Comparison of ENCODE assay signal across 1 cellular context in the genomic region with DNA sequence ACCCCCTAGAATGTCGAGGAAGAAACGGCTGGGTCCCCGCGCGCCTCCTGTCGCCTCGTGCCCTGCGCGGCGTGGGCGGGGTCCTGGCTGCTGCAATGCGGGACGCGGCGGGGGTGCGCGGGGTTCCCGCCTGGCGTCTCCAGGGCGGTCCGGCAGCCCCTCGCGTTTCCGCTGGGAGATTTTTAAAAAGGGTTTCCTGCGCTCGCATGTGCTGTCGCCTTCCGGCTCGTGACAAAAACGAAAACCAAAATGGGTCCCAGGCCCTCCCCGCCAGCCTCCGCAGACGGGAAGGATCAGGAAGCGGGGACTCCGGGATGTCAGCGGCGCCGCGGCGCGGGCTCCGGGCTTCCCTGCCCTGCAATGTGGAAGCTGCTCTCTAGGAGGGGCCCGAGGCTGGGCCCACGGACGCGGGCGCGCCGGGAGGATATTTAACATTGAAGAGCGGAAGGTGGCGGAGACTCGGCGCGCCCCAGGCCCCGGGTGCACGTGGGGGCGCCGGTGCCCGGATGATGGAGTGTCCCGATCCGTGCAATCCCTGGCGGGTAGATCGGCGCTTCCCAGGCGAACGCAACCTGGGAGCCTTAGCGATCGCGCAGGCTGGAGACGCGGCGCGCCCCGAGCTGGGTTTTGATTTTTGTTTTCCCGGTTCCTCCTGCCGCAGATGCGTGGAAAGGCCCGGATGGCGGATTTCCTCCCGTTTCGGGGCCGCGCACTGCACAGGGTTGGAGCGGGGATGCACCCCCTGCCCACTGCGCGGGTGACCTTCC.
TF ChIP-seq lines count a peak whose summit lies in the region.

No MANE protein-coding gene starts in this region.

TF ChIP-seq in GM12878, 131 proteins besides CTCF, POLR2A, EP300 and RAD21 (continued from another document and continues in another):
- TF ChIP-seq MLLT1 (IDR thresholded peaks at IDR 0.05) (peak; percentile 32; the same call in 1 of the 2 replicates), SPI1 (IDR thresholded peaks at IDR 0.05; ENCODE audit: borderline replicate concordance, insufficient read depth, low read depth, low read length) (no peak), SIN3A (IDR thresholded peaks at IDR 0.05; ENCODE audit: low read depth, low read length) (peak; percentile 25; the same call in 1 of the 2 replicates), NFYA (IDR thresholded peaks at IDR 0.05; ENCODE audit: borderline replicate concordance, low read depth, low read length) (no peak), ZBTB40 (IDR thresholded peaks at IDR 0.05; ENCODE audit: borderline replicate concordance) (peak; percentile 61; the same call in 1 of the 2 replicates), EGR1 (IDR thresholded peaks at IDR 0.05; ENCODE audit: borderline replicate concordance in 1 of 2, low read depth in 2 of 2, low read length in 2 of 2) (peak in 1 of 2 experiments; percentile 60; a peak in 1 of 3 replicates), TCF3 (IDR thresholded peaks at IDR 0.05; ENCODE audit: borderline replicate concordance, insufficient read depth, low read depth, low read length) (0 out of 2 replicates have a peak, but pooled peaks have one; percentile 13), CREB1 (IDR thresholded peaks at IDR 0.05; ENCODE audit: low read depth) (peak; percentile 52), NFXL1 (IDR thresholded peaks at IDR 0.05; ENCODE audit: borderline replicate concordance) (no peak), YY1 (IDR thresholded peaks at IDR 0.05; ENCODE audit: low read depth, low read length) (peak; percentile 85), IKZF2 (IDR thresholded peaks at IDR 0.05) (peak; percentile 39 to 55; a peak in 3 of 4 replicates), MYC (IDR thresholded peaks at IDR 0.05; ENCODE audit: insufficient read depth, insufficient read length, insufficient replicate concordance, low read length, severe bottlenecking) (peak; percentile 26), LARP7 (IDR thresholded peaks at IDR 0.05) (peak; percentile 14; the same call in 1 of the 2 replicates), IKZF1 (conservative IDR thresholded peaks at IDR 0.05) (peak; percentile 70; the same call in 1 of the 2 replicates), EED (IDR thresholded peaks at IDR 0.05; ENCODE audit: low read depth) (peak; percentile 30; the same call in 1 of the 2 replicates), BACH1 (IDR thresholded peaks at IDR 0.05; ENCODE audit: borderline replicate concordance) (0 out of 2 replicates have a peak, but pooled peaks have one; percentile 21), ESRRA (IDR thresholded peaks at IDR 0.05; ENCODE audit: low read length) (peak; percentile 86; the same call in 1 of the 2 replicates), FOXK2 (IDR thresholded peaks at IDR 0.05) (no peak), RFX5 (IDR thresholded peaks at IDR 0.05; ENCODE audit: low read depth, low read length) (no peak), NR2F1 (conservative IDR thresholded peaks at IDR 0.05) (peak; percentile 37; the same call in 1 of the 2 replicates), STAT1 (conservative IDR thresholded peaks at IDR 0.05) (no peak), MTA3 (IDR thresholded peaks at IDR 0.05; ENCODE audit: borderline replicate concordance, low read length) (no peak), CUX1 (IDR thresholded peaks at IDR 0.05; ENCODE audit: insufficient replicate concordance, low read depth, low read length) (no peak)
- TF ChIP-seq, protein P1, sequence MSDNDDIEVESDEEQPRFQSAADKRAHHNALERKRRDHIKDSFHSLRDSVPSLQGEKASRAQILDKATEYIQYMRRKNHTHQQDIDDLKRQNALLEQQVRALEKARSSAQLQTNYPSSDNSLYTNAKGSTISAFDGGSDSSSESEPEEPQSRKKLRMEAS (IDR thresholded peaks at IDR 0.05; ENCODE audit: low read depth, low read length): peak; percentile 29; the same call in 1 of the 2 replicates
- TF ChIP-seq, protein P2, sequence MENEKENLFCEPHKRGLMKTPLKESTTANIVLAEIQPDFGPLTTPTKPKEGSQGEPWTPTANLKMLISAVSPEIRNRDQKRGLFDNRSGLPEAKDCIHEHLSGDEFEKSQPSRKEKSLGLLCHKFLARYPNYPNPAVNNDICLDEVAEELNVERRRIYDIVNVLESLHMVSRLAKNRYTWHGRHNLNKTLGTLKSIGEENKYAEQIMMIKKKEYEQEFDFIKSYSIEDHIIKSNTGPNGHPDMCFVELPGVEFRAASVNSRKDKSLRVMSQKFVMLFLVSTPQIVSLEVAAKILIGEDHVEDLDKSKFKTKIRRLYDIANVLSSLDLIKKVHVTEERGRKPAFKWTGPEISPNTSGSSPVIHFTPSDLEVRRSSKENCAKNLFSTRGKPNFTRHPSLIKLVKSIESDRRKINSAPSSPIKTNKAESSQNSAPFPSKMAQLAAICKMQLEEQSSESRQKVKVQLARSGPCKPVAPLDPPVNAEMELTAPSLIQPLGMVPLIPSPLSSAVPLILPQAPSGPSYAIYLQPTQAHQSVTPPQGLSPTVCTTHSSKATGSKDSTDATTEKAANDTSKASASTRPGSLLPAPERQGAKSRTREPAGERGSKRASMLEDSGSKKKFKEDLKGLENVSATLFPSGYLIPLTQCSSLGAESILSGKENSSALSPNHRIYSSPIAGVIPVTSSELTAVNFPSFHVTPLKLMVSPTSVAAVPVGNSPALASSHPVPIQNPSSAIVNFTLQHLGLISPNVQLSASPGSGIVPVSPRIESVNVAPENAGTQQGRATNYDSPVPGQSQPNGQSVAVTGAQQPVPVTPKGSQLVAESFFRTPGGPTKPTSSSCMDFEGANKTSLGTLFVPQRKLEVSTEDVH (IDR thresholded peaks at IDR 0.05; ENCODE audit: low read depth, partially characterized antibody): no peak
- TF ChIP-seq, protein P3, sequence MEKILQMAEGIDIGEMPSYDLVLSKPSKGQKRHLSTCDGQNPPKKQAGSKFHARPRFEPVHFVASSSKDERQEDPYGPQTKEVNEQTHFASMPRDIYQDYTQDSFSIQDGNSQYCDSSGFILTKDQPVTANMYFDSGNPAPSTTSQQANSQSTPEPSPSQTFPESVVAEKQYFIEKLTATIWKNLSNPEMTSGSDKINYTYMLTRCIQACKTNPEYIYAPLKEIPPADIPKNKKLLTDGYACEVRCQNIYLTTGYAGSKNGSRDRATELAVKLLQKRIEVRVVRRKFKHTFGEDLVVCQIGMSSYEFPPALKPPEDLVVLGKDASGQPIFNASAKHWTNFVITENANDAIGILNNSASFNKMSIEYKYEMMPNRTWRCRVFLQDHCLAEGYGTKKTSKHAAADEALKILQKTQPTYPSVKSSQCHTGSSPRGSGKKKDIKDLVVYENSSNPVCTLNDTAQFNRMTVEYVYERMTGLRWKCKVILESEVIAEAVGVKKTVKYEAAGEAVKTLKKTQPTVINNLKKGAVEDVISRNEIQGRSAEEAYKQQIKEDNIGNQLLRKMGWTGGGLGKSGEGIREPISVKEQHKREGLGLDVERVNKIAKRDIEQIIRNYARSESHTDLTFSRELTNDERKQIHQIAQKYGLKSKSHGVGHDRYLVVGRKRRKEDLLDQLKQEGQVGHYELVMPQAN (conservative IDR thresholded peaks at IDR 0.05): 0 out of 2 replicates have a peak, but pooled peaks have one; percentile 61
- TF ChIP-seq, protein P4, sequence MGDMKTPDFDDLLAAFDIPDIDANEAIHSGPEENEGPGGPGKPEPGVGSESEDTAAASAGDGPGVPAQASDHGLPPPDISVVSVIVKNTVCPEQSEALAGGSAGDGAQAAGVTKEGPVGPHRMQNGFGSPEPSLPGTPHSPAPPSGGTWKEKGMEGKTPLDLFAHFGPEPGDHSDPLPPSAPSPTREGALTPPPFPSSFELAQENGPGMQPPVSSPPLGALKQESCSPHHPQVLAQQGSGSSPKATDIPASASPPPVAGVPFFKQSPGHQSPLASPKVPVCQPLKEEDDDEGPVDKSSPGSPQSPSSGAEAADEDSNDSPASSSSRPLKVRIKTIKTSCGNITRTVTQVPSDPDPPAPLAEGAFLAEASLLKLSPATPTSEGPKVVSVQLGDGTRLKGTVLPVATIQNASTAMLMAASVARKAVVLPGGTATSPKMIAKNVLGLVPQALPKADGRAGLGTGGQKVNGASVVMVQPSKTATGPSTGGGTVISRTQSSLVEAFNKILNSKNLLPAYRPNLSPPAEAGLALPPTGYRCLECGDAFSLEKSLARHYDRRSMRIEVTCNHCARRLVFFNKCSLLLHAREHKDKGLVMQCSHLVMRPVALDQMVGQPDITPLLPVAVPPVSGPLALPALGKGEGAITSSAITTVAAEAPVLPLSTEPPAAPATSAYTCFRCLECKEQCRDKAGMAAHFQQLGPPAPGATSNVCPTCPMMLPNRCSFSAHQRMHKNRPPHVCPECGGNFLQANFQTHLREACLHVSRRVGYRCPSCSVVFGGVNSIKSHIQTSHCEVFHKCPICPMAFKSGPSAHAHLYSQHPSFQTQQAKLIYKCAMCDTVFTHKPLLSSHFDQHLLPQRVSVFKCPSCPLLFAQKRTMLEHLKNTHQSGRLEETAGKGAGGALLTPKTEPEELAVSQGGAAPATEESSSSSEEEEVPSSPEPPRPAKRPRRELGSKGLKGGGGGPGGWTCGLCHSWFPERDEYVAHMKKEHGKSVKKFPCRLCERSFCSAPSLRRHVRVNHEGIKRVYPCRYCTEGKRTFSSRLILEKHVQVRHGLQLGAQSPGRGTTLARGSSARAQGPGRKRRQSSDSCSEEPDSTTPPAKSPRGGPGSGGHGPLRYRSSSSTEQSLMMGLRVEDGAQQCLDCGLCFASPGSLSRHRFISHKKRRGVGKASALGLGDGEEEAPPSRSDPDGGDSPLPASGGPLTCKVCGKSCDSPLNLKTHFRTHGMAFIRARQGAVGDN (IDR thresholded peaks at IDR 0.05): 0 out of 2 replicates have a peak, but pooled peaks have one; percentile 53
